1 cellular context compared by ENCODE assay signal in the genomic region with DNA sequence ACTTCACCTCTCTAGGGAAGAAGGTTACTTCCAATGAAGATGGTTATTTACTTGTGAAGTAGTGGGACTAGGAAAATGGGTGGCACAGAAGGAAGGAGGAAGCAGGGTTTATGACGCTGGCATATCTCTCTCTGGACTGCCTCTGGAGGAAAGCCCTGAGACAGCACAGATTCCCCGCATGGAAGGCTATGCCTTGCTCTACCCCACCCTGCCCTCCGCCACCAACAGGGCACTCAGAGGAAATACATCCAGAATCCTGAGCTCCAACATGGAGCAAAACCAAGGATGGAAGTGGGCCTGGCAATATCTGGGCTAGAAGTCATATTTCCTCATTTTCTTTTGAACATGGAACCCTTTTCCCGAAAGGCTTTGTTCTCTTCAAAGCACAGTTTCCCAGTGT.
TF ChIP-seq lines count a peak whose summit lies in the region.

No MANE protein-coding gene starts in this region.

TF ChIP-seq in SK-N-SH treated with all-trans-retinoic acid at 6 μM for 48 hours, 23 proteins besides CTCF, POLR2A, EP300 and RAD21:
- TF ChIP-seq ARNTL (CRISPR knock-in tag; IDR thresholded peaks at IDR 0.05; ENCODE audit: borderline replicate concordance, low read depth) (no peak), ZNF8 (CRISPR knock-in tag; IDR thresholded peaks at IDR 0.05) (no peak), ESRRG (CRISPR knock-in tag; IDR thresholded peaks at IDR 0.05) (no peak), RARB (CRISPR knock-in tag; IDR thresholded peaks at IDR 0.05) (no peak), PPARA (CRISPR knock-in tag; IDR thresholded peaks at IDR 0.05; ENCODE audit: borderline replicate concordance) (no peak), CSDC2 (CRISPR knock-in tag; IDR thresholded peaks at IDR 0.05) (no peak), ZC3H10 (CRISPR knock-in tag; IDR thresholded peaks at IDR 0.05) (no peak), CREB5 (CRISPR knock-in tag; IDR thresholded peaks at IDR 0.05; ENCODE audit: low read depth) (no peak), OSR1 (CRISPR knock-in tag; IDR thresholded peaks at IDR 0.05) (no peak), TOX (CRISPR knock-in tag; IDR thresholded peaks at IDR 0.05; ENCODE audit: borderline replicate concordance) (no peak), BACH2 (CRISPR knock-in tag; IDR thresholded peaks at IDR 0.05; ENCODE audit: borderline replicate concordance) (no peak), ZFP3 (CRISPR knock-in tag; IDR thresholded peaks at IDR 0.05) (no peak), TCF4 (CRISPR knock-in tag; IDR thresholded peaks at IDR 0.05; ENCODE audit: borderline replicate concordance) (no peak), SNAI2 (CRISPR knock-in tag; IDR thresholded peaks at IDR 0.05) (no peak), ZFP30 (CRISPR knock-in tag; IDR thresholded peaks at IDR 0.05) (no peak)
- TF ChIP-seq, protein P1, sequence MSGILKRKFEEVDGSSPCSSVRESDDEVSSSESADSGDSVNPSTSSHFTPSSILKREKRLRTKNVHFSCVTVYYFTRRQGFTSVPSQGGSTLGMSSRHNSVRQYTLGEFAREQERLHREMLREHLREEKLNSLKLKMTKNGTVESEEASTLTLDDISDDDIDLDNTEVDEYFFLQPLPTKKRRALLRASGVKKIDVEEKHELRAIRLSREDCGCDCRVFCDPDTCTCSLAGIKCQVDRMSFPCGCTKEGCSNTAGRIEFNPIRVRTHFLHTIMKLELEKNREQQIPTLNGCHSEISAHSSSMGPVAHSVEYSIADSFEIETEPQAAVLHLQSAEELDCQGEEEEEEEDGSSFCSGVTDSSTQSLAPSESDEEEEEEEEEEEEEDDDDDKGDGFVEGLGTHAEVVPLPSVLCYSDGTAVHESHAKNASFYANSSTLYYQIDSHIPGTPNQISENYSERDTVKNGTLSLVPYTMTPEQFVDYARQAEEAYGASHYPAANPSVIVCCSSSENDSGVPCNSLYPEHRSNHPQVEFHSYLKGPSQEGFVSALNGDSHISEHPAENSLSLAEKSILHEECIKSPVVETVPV (CRISPR knock-in tag; IDR thresholded peaks at IDR 0.05) = no peak
- TF ChIP-seq, protein P2, sequence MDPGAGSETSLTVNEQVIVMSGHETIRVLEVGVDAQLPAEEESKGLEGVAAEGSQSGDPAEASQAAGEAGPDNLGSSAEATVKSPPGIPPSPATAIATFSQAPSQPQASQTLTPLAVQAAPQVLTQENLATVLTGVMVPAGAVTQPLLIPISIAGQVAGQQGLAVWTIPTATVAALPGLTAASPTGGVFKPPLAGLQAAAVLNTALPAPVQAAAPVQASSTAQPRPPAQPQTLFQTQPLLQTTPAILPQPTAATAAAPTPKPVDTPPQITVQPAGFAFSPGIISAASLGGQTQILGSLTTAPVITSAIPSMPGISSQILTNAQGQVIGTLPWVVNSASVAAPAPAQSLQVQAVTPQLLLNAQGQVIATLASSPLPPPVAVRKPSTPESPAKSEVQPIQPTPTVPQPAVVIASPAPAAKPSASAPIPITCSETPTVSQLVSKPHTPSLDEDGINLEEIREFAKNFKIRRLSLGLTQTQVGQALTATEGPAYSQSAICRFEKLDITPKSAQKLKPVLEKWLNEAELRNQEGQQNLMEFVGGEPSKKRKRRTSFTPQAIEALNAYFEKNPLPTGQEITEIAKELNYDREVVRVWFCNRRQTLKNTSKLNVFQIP (CRISPR knock-in tag; IDR thresholded peaks at IDR 0.05; ENCODE audit: borderline replicate concordance, low read depth) = no peak
- TF ChIP-seq, protein P3, sequence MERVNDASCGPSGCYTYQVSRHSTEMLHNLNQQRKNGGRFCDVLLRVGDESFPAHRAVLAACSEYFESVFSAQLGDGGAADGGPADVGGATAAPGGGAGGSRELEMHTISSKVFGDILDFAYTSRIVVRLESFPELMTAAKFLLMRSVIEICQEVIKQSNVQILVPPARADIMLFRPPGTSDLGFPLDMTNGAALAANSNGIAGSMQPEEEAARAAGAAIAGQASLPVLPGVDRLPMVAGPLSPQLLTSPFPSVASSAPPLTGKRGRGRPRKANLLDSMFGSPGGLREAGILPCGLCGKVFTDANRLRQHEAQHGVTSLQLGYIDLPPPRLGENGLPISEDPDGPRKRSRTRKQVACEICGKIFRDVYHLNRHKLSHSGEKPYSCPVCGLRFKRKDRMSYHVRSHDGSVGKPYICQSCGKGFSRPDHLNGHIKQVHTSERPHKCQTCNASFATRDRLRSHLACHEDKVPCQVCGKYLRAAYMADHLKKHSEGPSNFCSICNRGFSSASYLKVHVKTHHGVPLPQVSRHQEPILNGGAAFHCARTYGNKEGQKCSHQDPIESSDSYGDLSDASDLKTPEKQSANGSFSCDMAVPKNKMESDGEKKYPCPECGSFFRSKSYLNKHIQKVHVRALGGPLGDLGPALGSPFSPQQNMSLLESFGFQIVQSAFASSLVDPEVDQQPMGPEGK (CRISPR knock-in tag; IDR thresholded peaks at IDR 0.05; ENCODE audit: borderline replicate concordance) = no peak
- TF ChIP-seq, protein P4, sequence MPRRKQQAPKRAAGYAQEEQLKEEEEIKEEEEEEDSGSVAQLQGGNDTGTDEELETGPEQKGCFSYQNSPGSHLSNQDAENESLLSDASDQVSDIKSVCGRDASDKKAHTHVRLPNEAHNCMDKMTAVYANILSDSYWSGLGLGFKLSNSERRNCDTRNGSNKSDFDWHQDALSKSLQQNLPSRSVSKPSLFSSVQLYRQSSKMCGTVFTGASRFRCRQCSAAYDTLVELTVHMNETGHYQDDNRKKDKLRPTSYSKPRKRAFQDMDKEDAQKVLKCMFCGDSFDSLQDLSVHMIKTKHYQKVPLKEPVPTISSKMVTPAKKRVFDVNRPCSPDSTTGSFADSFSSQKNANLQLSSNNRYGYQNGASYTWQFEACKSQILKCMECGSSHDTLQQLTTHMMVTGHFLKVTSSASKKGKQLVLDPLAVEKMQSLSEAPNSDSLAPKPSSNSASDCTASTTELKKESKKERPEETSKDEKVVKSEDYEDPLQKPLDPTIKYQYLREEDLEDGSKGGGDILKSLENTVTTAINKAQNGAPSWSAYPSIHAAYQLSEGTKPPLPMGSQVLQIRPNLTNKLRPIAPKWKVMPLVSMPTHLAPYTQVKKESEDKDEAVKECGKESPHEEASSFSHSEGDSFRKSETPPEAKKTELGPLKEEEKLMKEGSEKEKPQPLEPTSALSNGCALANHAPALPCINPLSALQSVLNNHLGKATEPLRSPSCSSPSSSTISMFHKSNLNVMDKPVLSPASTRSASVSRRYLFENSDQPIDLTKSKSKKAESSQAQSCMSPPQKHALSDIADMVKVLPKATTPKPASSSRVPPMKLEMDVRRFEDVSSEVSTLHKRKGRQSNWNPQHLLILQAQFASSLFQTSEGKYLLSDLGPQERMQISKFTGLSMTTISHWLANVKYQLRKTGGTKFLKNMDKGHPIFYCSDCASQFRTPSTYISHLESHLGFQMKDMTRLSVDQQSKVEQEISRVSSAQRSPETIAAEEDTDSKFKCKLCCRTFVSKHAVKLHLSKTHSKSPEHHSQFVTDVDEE (CRISPR knock-in tag; IDR thresholded peaks at IDR 0.05) = no peak
